ENCODE assay signal across 1 cellular context in the genomic region with DNA sequence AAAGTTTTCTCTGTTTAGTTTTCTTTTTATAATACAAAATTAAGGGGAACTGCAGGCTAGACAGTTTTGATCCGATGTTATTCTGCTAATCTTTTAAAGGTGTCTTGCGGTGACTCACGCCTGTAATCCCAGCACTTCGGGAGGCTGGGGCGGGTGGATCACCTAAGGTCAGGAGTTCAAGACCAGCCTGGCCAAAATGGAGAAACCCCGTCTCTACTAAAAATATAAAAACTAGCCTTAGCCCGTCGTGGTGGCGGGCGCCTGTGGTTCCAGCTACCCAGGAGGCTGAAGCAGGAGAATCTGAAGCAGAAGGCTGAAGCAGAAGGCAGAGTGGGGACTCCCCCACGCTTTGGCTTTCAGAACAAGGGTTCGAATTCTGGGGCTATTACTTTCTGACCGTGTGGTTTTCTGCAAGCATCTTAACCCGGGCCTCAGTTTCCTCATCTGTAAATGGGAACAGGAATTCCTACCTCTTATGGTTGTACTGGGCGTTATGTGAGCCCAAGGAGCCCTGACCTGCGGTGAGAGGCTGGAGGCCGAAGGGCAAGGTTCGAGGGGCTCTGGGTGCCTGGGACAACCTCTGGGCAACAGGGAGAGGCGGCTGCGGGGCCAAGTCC.
TF ChIP-seq lines count a peak whose summit lies in the region.

No MANE protein-coding gene starts in this region.

TF ChIP-seq in HepG2, 621 proteins besides CTCF, POLR2A, EP300 and RAD21 (continues in another document):
- TF ChIP-seq, protein P1, sequence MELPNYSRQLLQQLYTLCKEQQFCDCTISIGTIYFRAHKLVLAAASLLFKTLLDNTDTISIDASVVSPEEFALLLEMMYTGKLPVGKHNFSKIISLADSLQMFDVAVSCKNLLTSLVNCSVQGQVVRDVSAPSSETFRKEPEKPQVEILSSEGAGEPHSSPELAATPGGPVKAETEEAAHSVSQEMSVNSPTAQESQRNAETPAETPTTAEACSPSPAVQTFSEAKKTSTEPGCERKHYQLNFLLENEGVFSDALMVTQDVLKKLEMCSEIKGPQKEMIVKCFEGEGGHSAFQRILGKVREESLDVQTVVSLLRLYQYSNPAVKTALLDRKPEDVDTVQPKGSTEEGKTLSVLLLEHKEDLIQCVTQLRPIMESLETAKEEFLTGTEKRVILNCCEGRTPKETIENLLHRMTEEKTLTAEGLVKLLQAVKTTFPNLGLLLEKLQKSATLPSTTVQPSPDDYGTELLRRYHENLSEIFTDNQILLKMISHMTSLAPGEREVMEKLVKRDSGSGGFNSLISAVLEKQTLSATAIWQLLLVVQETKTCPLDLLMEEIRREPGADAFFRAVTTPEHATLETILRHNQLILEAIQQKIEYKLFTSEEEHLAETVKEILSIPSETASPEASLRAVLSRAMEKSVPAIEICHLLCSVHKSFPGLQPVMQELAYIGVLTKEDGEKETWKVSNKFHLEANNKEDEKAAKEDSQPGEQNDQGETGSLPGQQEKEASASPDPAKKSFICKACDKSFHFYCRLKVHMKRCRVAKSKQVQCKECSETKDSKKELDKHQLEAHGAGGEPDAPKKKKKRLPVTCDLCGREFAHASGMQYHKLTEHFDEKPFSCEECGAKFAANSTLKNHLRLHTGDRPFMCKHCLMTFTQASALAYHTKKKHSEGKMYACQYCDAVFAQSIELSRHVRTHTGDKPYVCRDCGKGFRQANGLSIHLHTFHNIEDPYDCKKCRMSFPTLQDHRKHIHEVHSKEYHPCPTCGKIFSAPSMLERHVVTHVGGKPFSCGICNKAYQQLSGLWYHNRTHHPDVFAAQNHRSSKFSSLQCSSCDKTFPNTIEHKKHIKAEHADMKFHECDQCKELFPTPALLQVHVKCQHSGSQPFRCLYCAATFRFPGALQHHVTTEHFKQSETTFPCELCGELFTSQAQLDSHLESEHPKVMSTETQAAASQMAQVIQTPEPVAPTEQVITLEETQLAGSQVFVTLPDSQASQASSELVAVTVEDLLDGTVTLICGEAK (IDR thresholded peaks at IDR 0.05) = no peak
- TF ChIP-seq, protein P1 (CRISPR knock-in tag; IDR thresholded peaks at IDR 0.05) = peak; percentile 71; the same call in 1 of the 2 replicates
- TF ChIP-seq, protein P2, sequence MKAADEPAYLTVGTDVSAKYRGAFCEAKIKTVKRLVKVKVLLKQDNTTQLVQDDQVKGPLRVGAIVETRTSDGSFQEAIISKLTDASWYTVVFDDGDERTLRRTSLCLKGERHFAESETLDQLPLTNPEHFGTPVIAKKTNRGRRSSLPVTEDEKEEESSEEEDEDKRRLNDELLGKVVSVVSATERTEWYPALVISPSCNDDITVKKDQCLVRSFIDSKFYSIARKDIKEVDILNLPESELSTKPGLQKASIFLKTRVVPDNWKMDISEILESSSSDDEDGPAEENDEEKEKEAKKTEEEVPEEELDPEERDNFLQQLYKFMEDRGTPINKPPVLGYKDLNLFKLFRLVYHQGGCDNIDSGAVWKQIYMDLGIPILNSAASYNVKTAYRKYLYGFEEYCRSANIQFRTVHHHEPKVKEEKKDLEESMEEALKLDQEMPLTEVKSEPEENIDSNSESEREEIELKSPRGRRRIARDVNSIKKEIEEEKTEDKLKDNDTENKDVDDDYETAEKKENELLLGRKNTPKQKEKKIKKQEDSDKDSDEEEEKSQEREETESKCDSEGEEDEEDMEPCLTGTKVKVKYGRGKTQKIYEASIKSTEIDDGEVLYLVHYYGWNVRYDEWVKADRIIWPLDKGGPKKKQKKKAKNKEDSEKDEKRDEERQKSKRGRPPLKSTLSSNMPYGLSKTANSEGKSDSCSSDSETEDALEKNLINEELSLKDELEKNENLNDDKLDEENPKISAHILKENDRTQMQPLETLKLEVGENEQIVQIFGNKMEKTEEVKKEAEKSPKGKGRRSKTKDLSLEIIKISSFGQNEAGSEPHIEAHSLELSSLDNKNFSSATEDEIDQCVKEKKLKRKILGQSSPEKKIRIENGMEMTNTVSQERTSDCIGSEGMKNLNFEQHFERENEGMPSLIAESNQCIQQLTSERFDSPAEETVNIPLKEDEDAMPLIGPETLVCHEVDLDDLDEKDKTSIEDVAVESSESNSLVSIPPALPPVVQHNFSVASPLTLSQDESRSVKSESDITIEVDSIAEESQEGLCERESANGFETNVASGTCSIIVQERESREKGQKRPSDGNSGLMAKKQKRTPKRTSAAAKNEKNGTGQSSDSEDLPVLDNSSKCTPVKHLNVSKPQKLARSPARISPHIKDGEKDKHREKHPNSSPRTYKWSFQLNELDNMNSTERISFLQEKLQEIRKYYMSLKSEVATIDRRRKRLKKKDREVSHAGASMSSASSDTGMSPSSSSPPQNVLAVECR (CRISPR knock-in tag; IDR thresholded peaks at IDR 0.05; ENCODE audit: borderline replicate concordance) = 0 out of 2 replicates have a peak, but pooled peaks have one; percentile 29
- TF ChIP-seq MIER2 (CRISPR knock-in tag; IDR thresholded peaks at IDR 0.05) (peak; percentile 42; the same call in 1 of the 2 replicates), TEAD3 (CRISPR knock-in tag; optimal IDR thresholded peaks at IDR 0.05; ENCODE audit: borderline replicate concordance) (peak; percentile 7), ZSCAN12 (CRISPR knock-in tag; IDR thresholded peaks at IDR 0.05) (0 out of 2 replicates have a peak, but pooled peaks have one; percentile 33), SIN3A (IDR thresholded peaks at IDR 0.05; ENCODE audit: borderline replicate concordance, low read depth, low read length) (0 out of 2 replicates have a peak, but pooled peaks have one; percentile 3), ZNF44 (CRISPR knock-in tag; IDR thresholded peaks at IDR 0.05) (peak; percentile 26; the same call in 1 of the 2 replicates), ZNF644 (CRISPR knock-in tag; IDR thresholded peaks at IDR 0.05; ENCODE audit: low read depth) (no peak), ZNF629 (CRISPR knock-in tag; conservative IDR thresholded peaks at IDR 0.05) (peak; percentile 93), ZNF33B (CRISPR knock-in tag; IDR thresholded peaks at IDR 0.05) (0 out of 2 replicates have a peak, but pooled peaks have one; percentile 50), CHD2 (IDR thresholded peaks at IDR 0.05; ENCODE audit: low read depth, low read length) (0 out of 2 replicates have a peak, but pooled peaks have one; percentile 51), CEBPB (IDR thresholded peaks at IDR 0.05; ENCODE audit: borderline replicate concordance, low read depth, low read length) (no peak), ZNF430 (CRISPR knock-in tag; IDR thresholded peaks at IDR 0.05) (0 out of 2 replicates have a peak, but pooled peaks have one; percentile 15), MEIS2 (CRISPR knock-in tag; IDR thresholded peaks at IDR 0.05) (0 out of 2 replicates have a peak, but pooled peaks have one; percentile 6), ESRRA (CRISPR knock-in tag; IDR thresholded peaks at IDR 0.05; ENCODE audit: low read depth) (no peak), HNRNPK (IDR thresholded peaks at IDR 0.05; ENCODE audit: low read depth, low read length, poor library complexity, severe bottlenecking) (no peak), TBL1XR1 (IDR thresholded peaks at IDR 0.05; ENCODE audit: borderline replicate concordance, low read length, partially characterized antibody) (peak; percentile 21), ZNF557 (CRISPR knock-in tag; IDR thresholded peaks at IDR 0.05) (no peak), GFI1 (CRISPR knock-in tag; IDR thresholded peaks at IDR 0.05; ENCODE audit: borderline replicate concordance) (no peak), NFATC3 (CRISPR knock-in tag; IDR thresholded peaks at IDR 0.05) (peak; percentile 84; the same call in 1 of the 2 replicates), ZNF337 (CRISPR knock-in tag; IDR thresholded peaks at IDR 0.05; ENCODE audit: borderline replicate concordance, low read depth) (no peak), MBNL3 (CRISPR knock-in tag; conservative IDR thresholded peaks at IDR 0.05) (0 out of 2 replicates have a peak, but pooled peaks have one; percentile 25)
- TF ChIP-seq, protein P3, sequence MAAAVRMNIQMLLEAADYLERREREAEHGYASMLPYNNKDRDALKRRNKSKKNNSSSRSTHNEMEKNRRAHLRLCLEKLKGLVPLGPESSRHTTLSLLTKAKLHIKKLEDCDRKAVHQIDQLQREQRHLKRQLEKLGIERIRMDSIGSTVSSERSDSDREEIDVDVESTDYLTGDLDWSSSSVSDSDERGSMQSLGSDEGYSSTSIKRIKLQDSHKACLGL (CRISPR knock-in tag; IDR thresholded peaks at IDR 0.05) = peak; percentile 51; the same call in 1 of the 2 replicates
- TF ChIP-seq, protein P4, sequence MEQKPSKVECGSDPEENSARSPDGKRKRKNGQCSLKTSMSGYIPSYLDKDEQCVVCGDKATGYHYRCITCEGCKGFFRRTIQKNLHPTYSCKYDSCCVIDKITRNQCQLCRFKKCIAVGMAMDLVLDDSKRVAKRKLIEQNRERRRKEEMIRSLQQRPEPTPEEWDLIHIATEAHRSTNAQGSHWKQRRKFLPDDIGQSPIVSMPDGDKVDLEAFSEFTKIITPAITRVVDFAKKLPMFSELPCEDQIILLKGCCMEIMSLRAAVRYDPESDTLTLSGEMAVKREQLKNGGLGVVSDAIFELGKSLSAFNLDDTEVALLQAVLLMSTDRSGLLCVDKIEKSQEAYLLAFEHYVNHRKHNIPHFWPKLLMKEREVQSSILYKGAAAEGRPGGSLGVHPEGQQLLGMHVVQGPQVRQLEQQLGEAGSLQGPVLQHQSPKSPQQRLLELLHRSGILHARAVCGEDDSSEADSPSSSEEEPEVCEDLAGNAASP (CRISPR knock-in tag; IDR thresholded peaks at IDR 0.05; ENCODE audit: borderline replicate concordance) = peak; percentile 23; the same call in 1 of the 2 replicates
- TF ChIP-seq, protein P5, sequence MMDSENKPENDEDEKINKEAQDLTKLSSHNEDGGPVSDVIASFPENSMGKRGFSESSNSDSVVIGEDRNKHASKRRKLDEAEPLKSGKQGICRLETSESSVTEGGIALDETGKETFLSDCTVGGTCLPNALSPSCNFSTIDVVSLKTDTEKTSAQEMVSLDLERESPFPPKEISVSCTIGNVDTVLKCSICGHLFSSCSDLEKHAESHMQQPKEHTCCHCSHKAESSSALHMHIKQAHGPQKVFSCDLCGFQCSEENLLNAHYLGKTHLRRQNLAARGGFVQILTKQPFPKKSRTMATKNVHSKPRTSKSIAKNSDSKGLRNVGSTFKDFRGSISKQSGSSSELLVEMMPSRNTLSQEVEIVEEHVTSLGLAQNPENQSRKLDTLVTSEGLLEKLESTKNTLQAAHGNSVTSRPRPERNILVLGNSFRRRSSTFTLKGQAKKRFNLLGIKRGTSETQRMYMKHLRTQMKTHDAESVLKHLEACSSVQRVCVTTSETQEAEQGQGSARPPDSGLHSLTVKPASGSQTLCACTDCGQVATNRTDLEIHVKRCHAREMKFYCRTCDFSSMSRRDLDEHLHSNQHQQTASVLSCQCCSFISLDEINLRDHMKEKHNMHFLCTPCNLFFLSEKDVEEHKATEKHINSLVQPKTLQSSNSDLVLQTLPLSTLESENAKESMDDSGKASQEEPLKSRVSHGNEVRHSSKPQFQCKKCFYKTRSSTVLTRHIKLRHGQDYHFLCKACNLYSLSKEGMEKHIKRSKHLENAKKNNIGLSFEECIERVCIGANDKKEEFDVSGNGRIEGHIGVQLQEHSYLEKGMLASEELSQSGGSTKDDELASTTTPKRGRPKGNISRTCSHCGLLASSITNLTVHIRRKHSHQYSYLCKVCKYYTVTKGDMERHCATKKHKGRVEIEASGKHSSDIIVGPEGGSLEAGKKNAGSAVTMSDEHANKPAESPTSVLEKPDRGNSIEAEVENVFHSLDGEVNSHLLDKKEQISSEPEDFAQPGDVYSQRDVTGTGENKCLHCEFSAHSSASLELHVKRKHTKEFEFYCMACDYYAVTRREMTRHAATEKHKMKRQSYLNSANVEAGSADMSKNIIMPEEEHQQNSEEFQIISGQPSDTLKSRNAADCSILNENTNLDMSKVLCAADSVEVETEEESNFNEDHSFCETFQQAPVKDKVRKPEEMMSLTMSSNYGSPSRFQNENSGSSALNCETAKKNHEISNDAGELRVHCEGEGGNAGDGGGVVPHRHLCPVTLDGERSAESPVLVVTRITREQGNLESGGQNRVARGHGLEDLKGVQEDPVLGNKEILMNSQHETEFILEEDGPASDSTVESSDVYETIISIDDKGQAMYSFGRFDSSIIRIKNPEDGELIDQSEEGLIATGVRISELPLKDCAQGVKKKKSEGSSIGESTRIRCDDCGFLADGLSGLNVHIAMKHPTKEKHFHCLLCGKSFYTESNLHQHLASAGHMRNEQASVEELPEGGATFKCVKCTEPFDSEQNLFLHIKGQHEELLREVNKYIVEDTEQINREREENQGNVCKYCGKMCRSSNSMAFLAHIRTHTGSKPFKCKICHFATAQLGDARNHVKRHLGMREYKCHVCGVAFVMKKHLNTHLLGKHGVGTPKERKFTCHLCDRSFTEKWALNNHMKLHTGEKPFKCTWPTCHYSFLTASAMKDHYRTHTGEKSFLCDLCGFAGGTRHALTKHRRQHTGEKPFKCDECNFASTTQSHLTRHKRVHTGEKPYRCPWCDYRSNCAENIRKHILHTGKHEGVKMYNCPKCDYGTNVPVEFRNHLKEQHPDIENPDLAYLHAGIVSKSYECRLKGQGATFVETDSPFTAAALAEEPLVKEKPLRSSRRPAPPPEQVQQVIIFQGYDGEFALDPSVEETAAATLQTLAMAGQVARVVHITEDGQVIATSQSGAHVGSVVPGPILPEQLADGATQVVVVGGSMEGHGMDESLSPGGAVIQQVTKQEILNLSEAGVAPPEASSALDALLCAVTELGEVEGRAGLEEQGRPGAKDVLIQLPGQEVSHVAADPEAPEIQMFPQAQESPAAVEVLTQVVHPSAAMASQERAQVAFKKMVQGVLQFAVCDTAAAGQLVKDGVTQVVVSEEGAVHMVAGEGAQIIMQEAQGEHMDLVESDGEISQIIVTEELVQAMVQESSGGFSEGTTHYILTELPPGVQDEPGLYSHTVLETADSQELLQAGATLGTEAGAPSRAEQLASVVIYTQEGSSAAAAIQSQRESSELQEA (CRISPR knock-in tag; IDR thresholded peaks at IDR 0.05; ENCODE audit: not compliant biosample characterization) = peak; percentile 77
